In the genomic region with DNA sequence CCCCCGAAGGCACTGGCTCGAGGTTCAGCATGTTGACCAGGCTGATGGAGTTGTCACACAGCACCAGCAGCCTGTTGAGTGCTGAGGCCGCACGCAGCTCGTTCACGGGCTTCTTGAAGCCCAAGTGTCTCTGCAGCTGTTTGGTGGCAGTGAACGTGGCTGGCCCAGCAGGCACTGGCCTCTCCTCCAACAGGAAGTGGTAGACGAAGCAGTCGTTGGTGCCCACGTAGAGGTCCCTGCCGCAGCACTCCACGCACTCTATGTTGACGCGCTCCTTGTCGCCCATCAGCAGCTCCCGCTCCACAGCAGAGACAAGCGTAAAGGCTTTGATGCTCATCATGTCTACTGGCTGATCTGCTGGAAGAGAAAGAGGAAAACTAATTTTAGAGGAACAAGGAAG, we compare ENCODE assay signal across 1 cellular context.
TF ChIP-seq lines count a peak whose summit lies in the region.

No MANE protein-coding gene starts in this region.

TF ChIP-seq in H1, 55 proteins besides CTCF, POLR2A, EP300 and RAD21:
- no peak for TF ChIP-seq NANOG (IDR thresholded peaks at IDR 0.05; ENCODE audit: insufficient read depth, low read depth, low read length, poor library complexity, severe bottlenecking)
- no peak for TF ChIP-seq RNF2 (IDR thresholded peaks at IDR 0.05; ENCODE audit: borderline replicate concordance, low read depth, low read length, missing control alignments, poor library complexity, severe bottlenecking)
- TF ChIP-seq KDM4A (IDR thresholded peaks at IDR 0.05; ENCODE audit: low read depth, low read length, severe bottlenecking): no peak
- no peak for TF ChIP-seq JUN (IDR thresholded peaks at IDR 0.05; ENCODE audit: low read depth, low read length)
- no peak for TF ChIP-seq EZH2 (IDR thresholded peaks at IDR 0.05; ENCODE audit: low read depth, low read length, severe bottlenecking)
- TF ChIP-seq SIRT6 (IDR thresholded peaks at IDR 0.05; ENCODE audit: low read length): no peak
- no peak for TF ChIP-seq EGR1 (IDR thresholded peaks at IDR 0.05; ENCODE audit: borderline replicate concordance, low read depth, low read length)
- TF ChIP-seq PHF8 (conservative IDR thresholded peaks at IDR 0.05; ENCODE audit: low read depth, low read length): no peak
- TF ChIP-seq BRCA1 (IDR thresholded peaks at IDR 0.05; ENCODE audit: low read depth, low read length): no peak
- TF ChIP-seq SP1 (IDR thresholded peaks at IDR 0.05; ENCODE audit: low read depth, low read length): no peak
- TF ChIP-seq TCF12 (IDR thresholded peaks at IDR 0.05; ENCODE audit: low read depth, low read length): no peak
- no peak for TF ChIP-seq RBBP5 (IDR thresholded peaks at IDR 0.05; ENCODE audit: borderline replicate concordance, low read depth, low read length)
- TF ChIP-seq POU5F1 (IDR thresholded peaks at IDR 0.05; ENCODE audit: low read depth, low read length): no peak
- no peak for TF ChIP-seq ZNF274 (IDR thresholded peaks at IDR 0.05; ENCODE audit: borderline replicate concordance, extremely low read depth, low read length)
- no peak for TF ChIP-seq SAP30 (IDR thresholded peaks at IDR 0.05; ENCODE audit: insufficient read depth, insufficient replicate concordance, low read length)
- TF ChIP-seq CTBP2 (IDR thresholded peaks at IDR 0.05; ENCODE audit: borderline replicate concordance, insufficient read depth, insufficient read length, low read length): no peak
TF ChIP-seq in H1: peak in this region for 0.
